40 cellular contexts compared by ENCODE assay signal in the genomic region with DNA sequence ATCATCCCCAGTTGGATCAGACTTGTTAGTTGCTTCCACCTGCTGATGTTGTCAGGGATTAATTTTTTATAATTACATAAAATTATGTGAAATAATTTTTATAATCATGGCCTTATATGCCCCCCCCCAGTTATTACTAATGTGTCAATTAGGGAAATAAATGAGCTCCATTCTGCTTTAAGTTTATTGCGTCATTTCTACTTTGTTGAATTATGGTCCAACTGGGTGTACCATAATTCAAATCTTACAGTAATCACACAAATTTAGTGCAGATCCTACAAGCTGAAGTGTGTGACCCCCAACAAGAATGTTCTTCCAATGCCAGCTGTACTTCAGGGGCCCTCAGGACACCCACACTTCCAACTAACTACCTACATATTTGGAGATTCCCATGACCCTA. TPM values are rescaled to one million over a fixed set of nuclear protein-coding genes. Genes with fewer than 3 reads are reported as not detected.
"Had no signal": no experiment of that assay in that cellular context is flagged by ENCODE, and none has a peak within 500 bp of the region (broad histone marks: within the 10 kb centered on the region; RNA-seq: fewer than 3 reads in every experiment).

No MANE protein-coding gene starts in this region.

- H3K9me3 Mint-ChIP-seq: activated naive CD4-positive, alpha-beta T cell treated with anti-CD3 and anti-CD28 coated beads for 36 hours; activated naive CD8-positive, alpha-beta T cell treated with anti-CD3 and anti-CD28 coated beads, Interleukin-2, amount 10 ng/mL, durations not matched to agents 7 days and 5 days; activated naive CD8-positive, alpha-beta T cell treated with anti-CD3 and anti-CD28 coated beads, Interleukin-2, amount 50 U/mL, for 24 hours had no signal

- FAIRE-seq: astrocyte, bronchial epithelial cell had no signal

- ATAC-seq: activated naive CD4-positive, alpha-beta T cell treated with anti-CD3 and anti-CD28 coated beads, Interleukin-2, amount 50 U/mL, for 72 hours; activated naive CD8-positive, alpha-beta T cell treated with anti-CD3 and anti-CD28 coated beads, Interleukin-2, amount 50 U/mL, for 24 hours; activated T-cell treated with anti-CD3 and anti-CD28 coated beads, Interleukin-2, amount 50 U/mL, for 4 hours; activated T-cell treated with anti-CD3 and anti-CD28 coated beads, Interleukin-2, amount 50 U/mL, for 72 hours; activated T-helper 17 cell treated with anti-CD3 and anti-CD28 coated beads, Interleukin-2, amount 50 U/mL, for 72 hours; body of pancreas had no signal

- H3K27me3 ChIP-seq: adrenal gland, ascending aorta, body of pancreas, brain microvascular endothelial cell, breast epithelium, cardiac muscle cell had no signal

- H3K4me1 Mint-ChIP-seq: activated naive CD4-positive, alpha-beta T cell treated with anti-CD3 and anti-CD28 coated beads, Interleukin-2, amount 10 ng/mL, durations not matched to agents 7 days and 5 days; activated naive CD4-positive, alpha-beta T cell treated with anti-CD3 and anti-CD28 coated beads, Interleukin-2, amount 50 U/mL, for 24 hours; activated naive CD8-positive, alpha-beta T cell treated with anti-CD3 and anti-CD28 coated beads for 36 hours; activated naive CD8-positive, alpha-beta T cell treated with anti-CD3 and anti-CD28 coated beads, Interleukin-2, amount 10 ng/mL, durations not matched to agents 7 days and 5 days; activated naive CD8-positive, alpha-beta T cell treated with anti-CD3 and anti-CD28 coated beads, Interleukin-2, amount 50 U/mL, for 24 hours; activated T-helper 17 cell treated with anti-CD3 and anti-CD28 coated beads, Interleukin-2, amount 50 U/mL, for 72 hours; central memory CD8-positive, alpha-beta T cell had no signal

- H3K27ac ChIP-seq: adrenal gland, ascending aorta, body of pancreas, brain microvascular endothelial cell, breast epithelium, cardiac muscle cell had no signal

- H3K4me1 ChIP-seq: ascending aorta, breast epithelium had no signal

- H3K27ac Mint-ChIP-seq: activated naive CD4-positive, alpha-beta T cell treated with anti-CD3 and anti-CD28 coated beads for 36 hours; activated naive CD4-positive, alpha-beta T cell treated with anti-CD3 and anti-CD28 coated beads, Interleukin-2, amount 10 ng/mL, durations not matched to agents 7 days and 5 days; activated naive CD4-positive, alpha-beta T cell treated with anti-CD3 and anti-CD28 coated beads, Interleukin-2, amount 50 U/mL, for 24 hours; activated naive CD4-positive, alpha-beta T cell treated with anti-CD3 and anti-CD28 coated beads, Interleukin-2, amount 50 U/mL, for 72 hours; activated naive CD8-positive, alpha-beta T cell; activated naive CD8-positive, alpha-beta T cell treated with anti-CD3 and anti-CD28 coated beads for 36 hours; activated naive CD8-positive, alpha-beta T cell treated with anti-CD3 and anti-CD28 coated beads, Interleukin-2, amount 10 ng/mL, durations not matched to agents 7 days and 5 days; activated naive CD8-positive, alpha-beta T cell treated with anti-CD3 and anti-CD28 coated beads, Interleukin-2, amount 50 U/mL, for 24 hours; activated T-cell treated with anti-CD3 and anti-CD28 coated beads, Interleukin-2, amount 50 U/mL, for 24 hours; activated T-cell treated with anti-CD3 and anti-CD28 coated beads, Interleukin-2, amount 50 U/mL, for 72 hours; activated T-helper 1 cell treated with anti-CD3 and anti-CD28 coated beads, Interleukin-12 subunit alpha, Interleukin-12 subunit beta, Interleukin-2, Interleukin-4 antibody, amounts not matched to agents 30 ng/mL and 10 ng/mL and 1 ng/mL, durations not matched to agents 14 hours and 24 hours and 36 hours; activated T-helper 17 cell treated with anti-CD3 and anti-CD28 coated beads, Interleukin-2, amount 50 U/mL, for 72 hours; activated T-helper 2 cell treated with anti-CD3 and anti-CD28 coated beads, Interferon-gamma antibody, Interleukin-2, Interleukin-4, amounts not matched to agents 10 μg/mL and 5 μg/mL and 100 μg/mL, durations not matched to agents 14 hours and 24 hours and 36 hours; brain had no signal

- H3K4me3 ChIP-seq: adrenal gland, ascending aorta, body of pancreas, breast epithelium, cardiac muscle cell had no signal

- DNase-seq: activated effector memory CD4-positive, alpha-beta T cell treated with anti-CD3 and anti-CD28 coated beads, Interleukin-2, amount 50 U/mL, for 16 hours; activated effector memory CD4-positive, alpha-beta T cell treated with Interleukin-2 at 50 U/mL for 16 hours; activated gamma-delta T cell; activated gamma-delta T cell treated with Interleukin-2 at 50 U/mL for 16 hours; activated naive CD4-positive, alpha-beta T cell; activated naive CD4-positive, alpha-beta T cell treated with anti-CD3 and anti-CD28 coated beads for 36 hours; activated naive CD4-positive, alpha-beta T cell treated with anti-CD3 and anti-CD28 coated beads, Interleukin-2, amount 10 ng/mL, durations not matched to agents 7 days and 5 days; activated naive CD4-positive, alpha-beta T cell treated with anti-CD3 and anti-CD28 coated beads, Interleukin-2, amount 50 U/mL, for 16 hours; activated naive CD4-positive, alpha-beta T cell treated with Interleukin-2 at 50 U/mL for 16 hours; activated naive CD8-positive, alpha-beta T cell treated with anti-CD3 and anti-CD28 coated beads for 36 hours; activated naive CD8-positive, alpha-beta T cell treated with anti-CD3 and anti-CD28 coated beads, Interleukin-2, amount 10 ng/mL, durations not matched to agents 7 days and 5 days; activated naive CD8-positive, alpha-beta T cell treated with anti-CD3 and anti-CD28 coated beads, Interleukin-2, amount 50 U/mL, for 24 hours; activated T-cell treated with anti-CD3 and anti-CD28 coated beads, Interleukin-2, amount 50 U/mL, for 1 hour; activated T-cell treated with anti-CD3 and anti-CD28 coated beads, Interleukin-2, amount 50 U/mL, for 24 hours; activated T-cell treated with anti-CD3 and anti-CD28 coated beads, Interleukin-2, amount 50 U/mL, for 4 hours; activated T-cell treated with anti-CD3 and anti-CD28 coated beads, Interleukin-2, amount 50 U/mL, for 48 hours; activated T-cell treated with anti-CD3 and anti-CD28 coated beads, Interleukin-2, amount 50 U/mL, for 72 hours; adrenal gland; amniotic stem cell; amygdala; anterior cingulate cortex; aorta; body of pancreas; brain microvascular endothelial cell; caudate nucleus; central memory CD4-positive, alpha-beta T cell; cerebellar nuclear complex had no signal

- H3K36me3 Mint-ChIP-seq: activated naive CD4-positive, alpha-beta T cell treated with anti-CD3 and anti-CD28 coated beads, Interleukin-2, amount 10 ng/mL, durations not matched to agents 7 days and 5 days; activated naive CD4-positive, alpha-beta T cell treated with anti-CD3 and anti-CD28 coated beads, Interleukin-2, amount 50 U/mL, for 24 hours; activated naive CD4-positive, alpha-beta T cell treated with anti-CD3 and anti-CD28 coated beads, Interleukin-2, amount 50 U/mL, for 72 hours; activated naive CD8-positive, alpha-beta T cell; activated naive CD8-positive, alpha-beta T cell treated with anti-CD3 and anti-CD28 coated beads for 36 hours; activated naive CD8-positive, alpha-beta T cell treated with anti-CD3 and anti-CD28 coated beads, Interleukin-2, amount 10 ng/mL, durations not matched to agents 7 days and 5 days; brain had no signal

- H3K36me3 ChIP-seq: adrenal gland, ascending aorta, brain microvascular endothelial cell, breast epithelium, cardiac muscle cell had no signal

- H3K27me3 Mint-ChIP-seq: activated naive CD4-positive, alpha-beta T cell treated with anti-CD3 and anti-CD28 coated beads, Interleukin-2, amount 10 ng/mL, durations not matched to agents 7 days and 5 days; activated naive CD4-positive, alpha-beta T cell treated with anti-CD3 and anti-CD28 coated beads, Interleukin-2, amount 50 U/mL, for 24 hours; activated naive CD8-positive, alpha-beta T cell; activated naive CD8-positive, alpha-beta T cell treated with anti-CD3 and anti-CD28 coated beads for 36 hours; activated naive CD8-positive, alpha-beta T cell treated with anti-CD3 and anti-CD28 coated beads, Interleukin-2, amount 10 ng/mL, durations not matched to agents 7 days and 5 days; activated T-cell treated with anti-CD3 and anti-CD28 coated beads, Interleukin-2, amount 50 U/mL, for 24 hours; activated T-helper 17 cell treated with anti-CD3 and anti-CD28 coated beads, Interleukin-2, amount 50 U/mL, for 72 hours; central memory CD8-positive, alpha-beta T cell had no signal

- H3K4me3 Mint-ChIP-seq: activated naive CD4-positive, alpha-beta T cell treated with anti-CD3 and anti-CD28 coated beads for 36 hours; activated naive CD4-positive, alpha-beta T cell treated with anti-CD3 and anti-CD28 coated beads, Interleukin-2, amount 10 ng/mL, durations not matched to agents 7 days and 5 days; activated naive CD4-positive, alpha-beta T cell treated with anti-CD3 and anti-CD28 coated beads, Interleukin-2, amount 50 U/mL, for 24 hours; activated naive CD8-positive, alpha-beta T cell; activated naive CD8-positive, alpha-beta T cell treated with anti-CD3 and anti-CD28 coated beads for 36 hours; activated naive CD8-positive, alpha-beta T cell treated with anti-CD3 and anti-CD28 coated beads, Interleukin-2, amount 10 ng/mL, durations not matched to agents 7 days and 5 days; activated naive CD8-positive, alpha-beta T cell treated with anti-CD3 and anti-CD28 coated beads, Interleukin-2, amount 50 U/mL, for 24 hours; activated T-cell treated with anti-CD3 and anti-CD28 coated beads, Interleukin-2, amount 50 U/mL, for 24 hours; activated T-cell treated with anti-CD3 and anti-CD28 coated beads, Interleukin-2, amount 50 U/mL, for 4 hours; activated T-cell treated with anti-CD3 and anti-CD28 coated beads, Interleukin-2, amount 50 U/mL, for 72 hours; activated T-helper 1 cell treated with anti-CD3 and anti-CD28 coated beads, Interleukin-12 subunit alpha, Interleukin-12 subunit beta, Interleukin-2, Interleukin-4 antibody, amounts not matched to agents 30 ng/mL and 10 ng/mL and 1 ng/mL, durations not matched to agents 14 hours and 24 hours and 36 hours; activated T-helper 17 cell treated with anti-CD3 and anti-CD28 coated beads, Interleukin-2, amount 50 U/mL, for 72 hours; brain; central memory CD8-positive, alpha-beta T cell had no signal

- H3K9me3 ChIP-seq: adrenal gland, ascending aorta, body of pancreas, breast epithelium had no signal

RNA-seq across cellular contexts. Expression of gene MAGEL2, which starts 46.9 kb away (rescaled TPM):
- total RNA-seq: activated naive CD4-positive, alpha-beta T cell treated with anti-CD3 and anti-CD28 coated beads for 36 hours; activated naive CD4-positive, alpha-beta T cell treated with anti-CD3 and anti-CD28 coated beads, Interleukin-2, amount 50 U/mL, for 72 hours; activated naive CD8-positive, alpha-beta T cell treated with anti-CD3 and anti-CD28 coated beads for 36 hours; activated naive CD8-positive, alpha-beta T cell treated with anti-CD3 and anti-CD28 coated beads, Interleukin-2, amount 10 ng/mL, durations not matched to agents 7 days and 5 days; activated T-cell treated with anti-CD3 and anti-CD28 coated beads, Interleukin-2, amount 50 U/mL, for 4 hours; activated T-cell treated with anti-CD3 and anti-CD28 coated beads, Interleukin-2, amount 50 U/mL, for 72 hours; activated T-helper 1 cell treated with anti-CD3 and anti-CD28 coated beads, Interleukin-12 subunit alpha, Interleukin-12 subunit beta, Interleukin-2, Interleukin-4 antibody, amounts not matched to agents 30 ng/mL and 10 ng/mL and 1 ng/mL, durations not matched to agents 14 hours and 24 hours and 36 hours; activated T-helper 17 cell treated with anti-CD3 and anti-CD28 coated beads, Interleukin-2, amount 50 U/mL, for 72 hours; activated T-helper 2 cell treated with anti-CD3 and anti-CD28 coated beads, Interferon-gamma antibody, Interleukin-2, Interleukin-4, amounts not matched to agents 10 μg/mL and 5 μg/mL and 100 μg/mL, durations not matched to agents 14 hours and 24 hours and 36 hours; bronchial epithelial cell had no signal
